Comparison of ENCODE assay signal across 11 cellular contexts in the genomic region with DNA sequence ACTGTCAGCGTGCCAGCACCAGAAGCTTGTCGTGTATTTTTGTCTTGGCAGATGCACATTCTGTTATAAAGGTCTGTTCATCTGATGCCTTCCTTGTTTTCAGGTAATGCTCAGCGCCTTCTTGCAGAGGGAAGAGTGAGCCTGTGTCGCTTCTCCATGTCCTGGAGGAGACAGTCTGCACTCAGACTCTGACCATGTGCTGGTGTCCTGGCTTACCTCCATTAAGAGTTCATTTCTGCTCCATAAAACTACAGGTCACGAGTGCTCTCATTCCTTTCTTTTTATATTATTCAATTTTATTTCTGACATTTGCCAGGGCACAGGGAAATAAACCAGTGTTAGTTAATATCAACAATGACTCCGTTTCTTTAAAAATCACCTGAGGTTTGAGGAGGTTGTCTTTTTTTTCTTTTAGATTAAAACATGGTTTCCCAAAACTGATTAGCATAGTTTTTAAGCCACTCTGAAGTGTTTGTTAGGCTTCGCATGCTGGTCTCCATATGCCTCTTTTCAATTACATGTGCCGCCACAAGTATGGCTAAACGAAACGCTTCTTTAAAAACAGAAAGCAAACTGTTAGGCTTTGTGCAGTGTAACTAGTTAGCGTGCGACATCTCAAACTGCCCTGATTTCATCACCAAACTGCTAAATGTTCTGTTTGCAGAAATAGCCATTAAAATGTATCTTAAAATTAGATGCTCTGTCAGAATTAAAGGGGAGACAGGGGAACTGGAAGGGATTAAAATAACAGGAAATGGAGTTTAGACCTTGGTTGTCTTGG.
A peak's percentile ranks its signal among the peaks of the same experiment; 100 is the strongest.
DNase-seq lines count a peak whose midpoint lies in the region; ATAC-seq, FAIRE-seq and TF ChIP-seq lines count a peak whose summit lies in the region.
"Had no signal": no experiment of that assay in that cellular context is flagged by ENCODE, and none has a peak within 500 bp of the region (broad histone marks: within the 10 kb centered on the region; RNA-seq: fewer than 3 reads in every experiment).

No MANE protein-coding gene starts in this region.

- no peaks in the 10 kb centered on the region for H3K4me1 Mint-ChIP-seq in T-helper 2 cell treated with Interferon-gamma antibody and Interleukin-4, amounts not matched to agents 5 μg/mL and 100 μg/mL, for 36 hours (ENCODE audit: low read depth)

- peaks cover 11% of the 10 kb centered on the region for H3K27me3 Mint-ChIP-seq in T-helper 2 cell treated with Interferon-gamma antibody and Interleukin-4, amounts not matched to agents 5 μg/mL and 100 μg/mL, for 36 hours (ENCODE audit: low read depth)

- no peaks in the 10 kb centered on the region for H3K9me3 Mint-ChIP-seq in T-helper 2 cell treated with Interferon-gamma antibody and Interleukin-4, amounts not matched to agents 5 μg/mL and 100 μg/mL, for 36 hours

- CTCF ChIA-PET in SK-N-SH (lab: Yijun Ruan, JAX): interaction anchor here (1.3 kb wide), 1 partner anchor 47 kb away, joined by 4 read pairs; no protein-coding TSS in a partner anchor

- DNase-seq in G401 (ENCODE audit: low spot score): peak; percentile 84
- no peak for DNase-seq in SK-N-SH
- DNase-seq in left ventricle myocardium superior: no peak
- DNase-seq in superior temporal gyrus (ENCODE audit: extremely low spot score): peak; percentile 42
- no peak for DNase-seq in T-helper 2 cell treated with Interferon-gamma antibody and Interleukin-4, amounts not matched to agents 5 μg/mL and 100 μg/mL, for 36 hours (ENCODE audit: low spot score)
- no peak for DNase-seq in KBM-7
- DNase-seq in small intestine: no peak
- no peak for DNase-seq in upper lobe of left lung
- DNase-seq: MM.1S, NCI-H774 had no signal

- 67% methylated on average over 12 of the region's 12 CpGs for WGBS in SK-N-SH (ENCODE audit: low lambda C conversion rate)
- 73 to 84% (median 79%) methylated on average over 12 of the region's 12 CpGs for WGBS in small intestine, 3 donors
- 82 to 83% methylated on average over 12 of the region's 12 CpGs for WGBS in upper lobe of left lung, 2 donors

- H3K4me3 Mint-ChIP-seq in T-helper 2 cell treated with Interferon-gamma antibody and Interleukin-4, amounts not matched to agents 5 μg/mL and 100 μg/mL, for 36 hours: no peak overlapping the region
- H3K4me3 Mint-ChIP-seq: CD14-positive monocyte had no signal

- no peak overlapping the region for H3K4me3 ChIP-seq in SK-N-SH (ENCODE audit: low read depth in 2 of 2, low read length in 1 of 2)
- no peak overlapping the region for H3K4me3 ChIP-seq in small intestine (ENCODE audit: low read depth in 1 of 2, low read length in 2 of 2)
- H3K4me3 ChIP-seq in upper lobe of left lung: no peak overlapping the region

- no peak overlapping the region for H3K9ac ChIP-seq in SK-N-SH

- no peak for TF ChIP-seq RAD21 in SK-N-SH (IDR thresholded peaks at IDR 0.05; ENCODE audit: low read length)

- H3K27me3 ChIP-seq in SK-N-SH (ENCODE audit: insufficient read depth): no peaks in the 10 kb centered on the region
- H3K27me3 ChIP-seq in small intestine (ENCODE audit: control insufficient read depth in 2 of 2, insufficient read depth in 2 of 2, low read length in 2 of 2): no peaks in the 10 kb centered on the region
- no peaks in the 10 kb centered on the region for H3K27me3 ChIP-seq in upper lobe of left lung

- H3F3A ChIP-seq in SK-N-SH (replicated peaks; ENCODE audit: insufficient read depth): no peaks in the 10 kb centered on the region

- TF ChIP-seq CTCF in SK-N-SH (IDR thresholded peaks at IDR 0.05) (no peak), upper lobe of left lung (IDR thresholded peaks at IDR 0.05) (no peak)

- peak; percentile 42 for ATAC-seq in left ventricle myocardium superior
- ATAC-seq in upper lobe of left lung (ENCODE audit: low FRiP score in 2 of 2): no peak

- H3K27ac ChIP-seq in SK-N-SH (ENCODE audit: low read depth in 2 of 2, low read length in 1 of 2) (peak overlapping the region in 1 of 2 experiments; percentile 40; a peak in 1 of 4 replicates), small intestine (ENCODE audit: low read depth in 1 of 2, low read length in 1 of 2) (no peak overlapping the region), upper lobe of left lung (no peak overlapping the region)

- TF ChIP-seq EP300 in SK-N-SH (IDR thresholded peaks at IDR 0.05; ENCODE audit: borderline replicate concordance in 1 of 2, low read depth in 1 of 2, low read length in 1 of 2) (no peak), upper lobe of left lung (IDR thresholded peaks at IDR 0.05) (no peak)

- H3K27ac Mint-ChIP-seq in T-helper 2 cell treated with Interferon-gamma antibody and Interleukin-4, amounts not matched to agents 5 μg/mL and 100 μg/mL, for 36 hours: no peak overlapping the region
- H3K27ac Mint-ChIP-seq: CD14-positive monocyte had no signal

- intact Hi-C loops in left ventricle myocardium superior (cut with micrococcal nuclease): no loop called here

- TF ChIP-seq POLR2A in upper lobe of left lung (IDR thresholded peaks at IDR 0.05): no peak

- H3K9me2 ChIP-seq in SK-N-SH: no peaks in the 10 kb centered on the region

- in situ Hi-C loops in G401 (cut with HindIII; ENCODE audit: low sequenced_read_pairs): no loop called here
- in situ Hi-C loops in KBM-7 (cut with MboI; ENCODE audit: low pct_unique_long_range_greater_than_20kb, low sequenced_read_pairs): no loop called here

- H4K20me1 ChIP-seq in SK-N-SH (ENCODE audit: insufficient read depth): no peaks in the 10 kb centered on the region

- H3K4me1 ChIP-seq in SK-N-SH (ENCODE audit: control insufficient read depth in 1 of 2, insufficient read depth in 2 of 2, low read depth in 1 of 2, low read length in 1 of 2) (peaks cover 0 to 3% of the 10 kb centered on the region in 2 experiments; a peak in 2 of 4 replicates), small intestine (ENCODE audit: control insufficient read depth in 2 of 2, insufficient read depth in 1 of 2, low read depth in 1 of 2, low read length in 1 of 2) (no peaks in the 10 kb centered on the region), upper lobe of left lung (no peaks in the 10 kb centered on the region)

- H3K9me3 ChIP-seq in SK-N-SH (no peaks in the 10 kb centered on the region), small intestine (ENCODE audit: control insufficient read depth, low read depth) (no peaks in the 10 kb centered on the region), upper lobe of left lung (no peaks in the 10 kb centered on the region)

- POLR2A ChIA-PET in SK-N-SH (lab: Yijun Ruan, JAX): no interaction called here

- H2AFZ ChIP-seq in SK-N-SH (ENCODE audit: low read depth): 0 out of 2 replicates have a peak overlapping the region, but pooled peaks have one; percentile 21

- H3K79me2 ChIP-seq in SK-N-SH (ENCODE audit: insufficient read depth): no peaks in the 10 kb centered on the region

- H3K36me3 ChIP-seq in SK-N-SH (replicated peaks in 1 of 2; ENCODE audit: control insufficient read depth in 1 of 2, insufficient read depth in 2 of 2, low read length in 1 of 2) (no peaks in the 10 kb centered on the region), small intestine (ENCODE audit: control insufficient read depth in 2 of 2, insufficient read depth in 2 of 2, low read length in 2 of 2) (no peaks in the 10 kb centered on the region), upper lobe of left lung (no peaks in the 10 kb centered on the region)

- H3K4me2 ChIP-seq in SK-N-SH: no peak overlapping the region

- H3K36me3 Mint-ChIP-seq in T-helper 2 cell treated with Interferon-gamma antibody and Interleukin-4, amounts not matched to agents 5 μg/mL and 100 μg/mL, for 36 hours (ENCODE audit: low read depth): no peaks in the 10 kb centered on the region
- H3K36me3 Mint-ChIP-seq: CD14-positive monocyte had no signal

- FAIRE-seq in small intestine (lab: Jason Lieb, UNC): no peak

TF ChIP-seq in SK-N-SH, 30 proteins besides CTCF, POLR2A, EP300 and RAD21:
- TF ChIP-seq, protein P1, sequence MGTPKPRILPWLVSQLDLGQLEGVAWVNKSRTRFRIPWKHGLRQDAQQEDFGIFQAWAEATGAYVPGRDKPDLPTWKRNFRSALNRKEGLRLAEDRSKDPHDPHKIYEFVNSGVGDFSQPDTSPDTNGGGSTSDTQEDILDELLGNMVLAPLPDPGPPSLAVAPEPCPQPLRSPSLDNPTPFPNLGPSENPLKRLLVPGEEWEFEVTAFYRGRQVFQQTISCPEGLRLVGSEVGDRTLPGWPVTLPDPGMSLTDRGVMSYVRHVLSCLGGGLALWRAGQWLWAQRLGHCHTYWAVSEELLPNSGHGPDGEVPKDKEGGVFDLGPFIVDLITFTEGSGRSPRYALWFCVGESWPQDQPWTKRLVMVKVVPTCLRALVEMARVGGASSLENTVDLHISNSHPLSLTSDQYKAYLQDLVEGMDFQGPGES (IDR thresholded peaks at IDR 0.05; ENCODE audit: low read depth, low read length): no peak
- TF ChIP-seq USF1 (IDR thresholded peaks at IDR 0.05; ENCODE audit: borderline replicate concordance, low read depth): no peak
- TF ChIP-seq FOSL2 (IDR thresholded peaks at IDR 0.05; ENCODE audit: borderline replicate concordance, low read depth): no peak
- TF ChIP-seq, protein P2, sequence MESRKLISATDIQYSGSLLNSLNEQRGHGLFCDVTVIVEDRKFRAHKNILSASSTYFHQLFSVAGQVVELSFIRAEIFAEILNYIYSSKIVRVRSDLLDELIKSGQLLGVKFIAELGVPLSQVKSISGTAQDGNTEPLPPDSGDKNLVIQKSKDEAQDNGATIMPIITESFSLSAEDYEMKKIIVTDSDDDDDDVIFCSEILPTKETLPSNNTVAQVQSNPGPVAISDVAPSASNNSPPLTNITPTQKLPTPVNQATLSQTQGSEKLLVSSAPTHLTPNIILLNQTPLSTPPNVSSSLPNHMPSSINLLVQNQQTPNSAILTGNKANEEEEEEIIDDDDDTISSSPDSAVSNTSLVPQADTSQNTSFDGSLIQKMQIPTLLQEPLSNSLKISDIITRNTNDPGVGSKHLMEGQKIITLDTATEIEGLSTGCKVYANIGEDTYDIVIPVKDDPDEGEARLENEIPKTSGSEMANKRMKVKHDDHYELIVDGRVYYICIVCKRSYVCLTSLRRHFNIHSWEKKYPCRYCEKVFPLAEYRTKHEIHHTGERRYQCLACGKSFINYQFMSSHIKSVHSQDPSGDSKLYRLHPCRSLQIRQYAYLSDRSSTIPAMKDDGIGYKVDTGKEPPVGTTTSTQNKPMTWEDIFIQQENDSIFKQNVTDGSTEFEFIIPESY (IDR thresholded peaks at IDR 0.05; ENCODE audit: borderline replicate concordance, low read depth): no peak
- no peak for TF ChIP-seq TEAD4 (IDR thresholded peaks at IDR 0.05; ENCODE audit: borderline replicate concordance, insufficient read depth)
- no peak for TF ChIP-seq GABPA (IDR thresholded peaks at IDR 0.05; ENCODE audit: low read depth)

Comparison
In these comparisons a context has a peak if more than half of its experiments do, and no peak if none do; other contexts are left out.
1. DNase-seq: peak in G401 (single experiment) and superior temporal gyrus (single experiment); none in SK-N-SH (single experiment), left ventricle myocardium superior (single experiment), T-helper 2 cell treated with Interferon-gamma antibody and Interleukin-4, amounts not matched to agents 5 μg/mL and 100 μg/mL, for 36 hours (single experiment), KBM-7 (single experiment), small intestine (single experiment) and upper lobe of left lung (0 of 2).